1 cellular context compared by ENCODE assay signal in genomic region chr5:81751009-81751835, GRCh38.
TF ChIP-seq lines count a peak whose summit lies in the region.

Gene SSBP2 (minus strand): TSS chr5:81751097. CDS start chr5:81751042, 55 bp downstream.

TF ChIP-seq in GM12878, 131 proteins besides CTCF, POLR2A, EP300 and RAD21 (continued from another document and continues in another):
- no peak for TF ChIP-seq ZNF207 (IDR thresholded peaks at IDR 0.05; ENCODE audit: borderline replicate concordance)
- TF ChIP-seq FOXK2 (IDR thresholded peaks at IDR 0.05): no peak
- TF ChIP-seq TCF3 (IDR thresholded peaks at IDR 0.05; ENCODE audit: borderline replicate concordance, insufficient read depth, low read depth, low read length): peak; percentile 27; the same call in 1 of the 2 replicates
- TF ChIP-seq SMC3 (IDR thresholded peaks at IDR 0.05; ENCODE audit: borderline replicate concordance, low read length): peak; percentile 23; the same call in 1 of the 2 replicates
- peak; percentile 75 for TF ChIP-seq SP1 (IDR thresholded peaks at IDR 0.05; ENCODE audit: low read depth, low read length)
- peak; percentile 97 for TF ChIP-seq HDGF (IDR thresholded peaks at IDR 0.05)
- TF ChIP-seq REST (IDR thresholded peaks at IDR 0.05; ENCODE audit: low read depth, low read length): peak; percentile 36; the same call in 1 of the 2 replicates
- TF ChIP-seq MTA2 (IDR thresholded peaks at IDR 0.05; ENCODE audit: low read depth): peak; percentile 8; the same call in 1 of the 2 replicates
- peak; percentile 22; the same call in 1 of the 2 replicates for TF ChIP-seq CREM (IDR thresholded peaks at IDR 0.05; ENCODE audit: low read depth)
- TF ChIP-seq ZNF24 (IDR thresholded peaks at IDR 0.05): peak; percentile 6; the same call in 1 of the 2 replicates
- TF ChIP-seq TAF1 (IDR thresholded peaks at IDR 0.05; ENCODE audit: borderline replicate concordance, low read depth, low read length): peak; percentile 86
- TF ChIP-seq RB1 (IDR thresholded peaks at IDR 0.05; ENCODE audit: borderline replicate concordance): peak; percentile 57; the same call in 1 of the 2 replicates
- no peak for TF ChIP-seq ATF2 (IDR thresholded peaks at IDR 0.05; ENCODE audit: low read length)
- peak; percentile 37; the same call in 1 of the 2 replicates for TF ChIP-seq ATF7 (IDR thresholded peaks at IDR 0.05; ENCODE audit: low read depth)
- TF ChIP-seq RCOR1 (conservative IDR thresholded peaks at IDR 0.05; ENCODE audit: low read depth, low read length): peak; percentile 94
- 0 out of 2 replicates have a peak, but pooled peaks have one; percentile 20 for TF ChIP-seq BRCA1 (IDR thresholded peaks at IDR 0.05; ENCODE audit: low read depth, low read length)
- peak; percentile 86 for TF ChIP-seq EED (IDR thresholded peaks at IDR 0.05; ENCODE audit: low read depth)
- TF ChIP-seq CBX5 (IDR thresholded peaks at IDR 0.05; ENCODE audit: low read depth): peak; percentile 93
- peak; percentile 79 for TF ChIP-seq MEF2B (IDR thresholded peaks at IDR 0.05; ENCODE audit: partially characterized antibody, poor library complexity, severe bottlenecking)
- peak; percentile 7; the same call in 1 of the 2 replicates for TF ChIP-seq TARDBP (IDR thresholded peaks at IDR 0.05; ENCODE audit: borderline replicate concordance)
- no peak for TF ChIP-seq WRNIP1 (IDR thresholded peaks at IDR 0.05; ENCODE audit: borderline replicate concordance, low read depth, low read length)
- peak; percentile 22 for TF ChIP-seq SIX5 (IDR thresholded peaks at IDR 0.05; ENCODE audit: low read depth, low read length, severe bottlenecking)
- TF ChIP-seq E2F4 (IDR thresholded peaks at IDR 0.05; ENCODE audit: low read depth, low read length): peak; percentile 24; the same call in 1 of the 2 replicates
- TF ChIP-seq LARP7 (IDR thresholded peaks at IDR 0.05): peak; percentile 90
- 0 out of 2 replicates have a peak, but pooled peaks have one; percentile 13 for TF ChIP-seq CHD1 (IDR thresholded peaks at IDR 0.05; ENCODE audit: low read depth, low read length)
- no peak for TF ChIP-seq IRF5 (IDR thresholded peaks at IDR 0.05; ENCODE audit: borderline replicate concordance)
- peak; percentile 79 for TF ChIP-seq JUND (IDR thresholded peaks at IDR 0.05; ENCODE audit: low read depth, low read length)
- no peak for TF ChIP-seq ESRRA (IDR thresholded peaks at IDR 0.05; ENCODE audit: low read length)
- peak; percentile 81 for TF ChIP-seq CREB1 (IDR thresholded peaks at IDR 0.05; ENCODE audit: low read depth)
- peak; percentile 62 for TF ChIP-seq MAX (IDR thresholded peaks at IDR 0.05; ENCODE audit: low read depth, low read length)
- peak; percentile 86 to 87 for TF ChIP-seq IKZF2 (IDR thresholded peaks at IDR 0.05)
- TF ChIP-seq RUNX3 (IDR thresholded peaks at IDR 0.05; ENCODE audit: low read length): peak; percentile 66
- TF ChIP-seq ZNF622 (IDR thresholded peaks at IDR 0.05): no peak
- peak; percentile 84 for TF ChIP-seq ZSCAN29 (IDR thresholded peaks at IDR 0.05)
- TF ChIP-seq ZNF687 (IDR thresholded peaks at IDR 0.05): no peak; the same call in 1 of the 2 replicates
- no peak for TF ChIP-seq PAX5 (IDR thresholded peaks at IDR 0.05; ENCODE audit: borderline replicate concordance, low read depth, low read length)
- peak; percentile 87 for TF ChIP-seq NBN (IDR thresholded peaks at IDR 0.05)
- peak; percentile 74 for TF ChIP-seq RFX5 (IDR thresholded peaks at IDR 0.05; ENCODE audit: low read depth, low read length)
- peak; percentile 99 for TF ChIP-seq MXI1 (IDR thresholded peaks at IDR 0.05; ENCODE audit: low read depth, low read length)
- no peak for TF ChIP-seq CBX3 (IDR thresholded peaks at IDR 0.05; ENCODE audit: borderline replicate concordance, low read depth)
- TF ChIP-seq MLLT1 (IDR thresholded peaks at IDR 0.05): peak; percentile 91
- TF ChIP-seq SMARCA5 (IDR thresholded peaks at IDR 0.05): peak; percentile 69
- TF ChIP-seq JUNB (IDR thresholded peaks at IDR 0.05): no peak
- TF ChIP-seq ZBED1 (IDR thresholded peaks at IDR 0.05; ENCODE audit: borderline replicate concordance): no peak
- peak; percentile 53 for TF ChIP-seq BCL3 (IDR thresholded peaks at IDR 0.05; ENCODE audit: borderline replicate concordance, insufficient read depth, low read depth, low read length, poor library complexity, severe bottlenecking)
- TF ChIP-seq TCF7 (IDR thresholded peaks at IDR 0.05; ENCODE audit: borderline replicate concordance): peak; percentile 40; the same call in 1 of the 2 replicates
- TF ChIP-seq DPF2 (IDR thresholded peaks at IDR 0.05): peak; percentile 73
- peak; percentile 77 for TF ChIP-seq TBL1XR1 (IDR thresholded peaks at IDR 0.05; ENCODE audit: low read depth, low read length)
